Comparison of ENCODE assay signal across 1 cellular context in the genomic region with DNA sequence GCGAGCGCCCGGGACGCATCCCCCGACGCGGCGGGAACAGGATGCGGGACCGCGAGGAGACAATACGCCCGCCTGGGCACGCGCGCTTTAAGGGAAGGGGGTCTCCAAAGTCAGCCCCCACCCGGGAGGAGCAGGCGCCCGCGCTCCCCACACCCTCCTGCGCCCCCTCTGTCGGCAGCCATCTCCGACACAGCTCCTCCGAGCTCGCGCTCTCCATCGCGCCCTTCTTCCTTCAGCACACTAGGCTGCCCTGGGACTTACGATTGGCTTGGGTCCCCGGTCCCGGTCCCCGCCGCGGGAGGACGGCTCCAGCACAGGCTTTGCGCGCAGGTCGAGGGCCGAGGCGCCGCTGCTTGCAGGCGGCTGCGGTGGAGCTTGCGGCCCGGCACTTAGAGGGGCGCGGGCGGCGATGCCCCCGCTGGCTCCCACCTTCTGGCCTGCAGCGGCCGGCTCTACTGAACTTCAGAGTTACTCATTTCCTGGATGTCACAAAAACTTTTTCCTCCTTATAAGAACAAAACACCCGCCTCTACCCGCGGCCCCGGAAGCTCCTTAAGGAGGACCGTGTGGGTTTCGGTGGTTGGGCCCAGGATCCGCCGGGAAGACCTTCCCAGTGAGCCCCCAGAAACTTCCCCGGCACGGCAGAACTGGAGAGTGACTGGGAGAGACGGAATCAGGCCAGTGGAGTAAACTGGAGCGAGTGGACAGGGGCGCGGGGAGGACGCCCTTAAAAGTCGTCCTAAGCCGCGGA.
TF ChIP-seq lines count a peak whose summit lies in the region.

ITPRIP (minus strand) TSS at position 481 of the 751 bp plus-strand sequence. CDS start 22,414 bp downstream, outside the sequence.

TF ChIP-seq in K562, 482 proteins besides CTCF, POLR2A, EP300 and RAD21 (continued from another document and continues in another):
- TF ChIP-seq TCF7L2 (IDR thresholded peaks at IDR 0.05; ENCODE audit: low read depth, low read length) (no peak), SUPT5H (IDR thresholded peaks at IDR 0.05) (peak; percentile 63), SP1 (CRISPR knock-in tag; IDR thresholded peaks at IDR 0.05) (peak; percentile 59; the same call in 1 of the 2 replicates), CREB5 (CRISPR knock-in tag; IDR thresholded peaks at IDR 0.05) (no peak), ZNF217 (CRISPR knock-in tag; IDR thresholded peaks at IDR 0.05) (no peak), CEBPB (tag; IDR thresholded peaks at IDR 0.05) (no peak), NCOA1 (IDR thresholded peaks at IDR 0.05; ENCODE audit: low read depth) (peak; percentile 20; the same call in 1 of the 2 replicates), SNRNP70 (optimal IDR thresholded peaks at IDR 0.05; ENCODE audit: low read depth, low read length) (no peak), ZKSCAN8 (CRISPR knock-in tag; IDR thresholded peaks at IDR 0.05) (no peak), ARHGAP35 (IDR thresholded peaks at IDR 0.05; ENCODE audit: partially characterized antibody) (no peak), KLF6 (CRISPR knock-in tag; IDR thresholded peaks at IDR 0.05; ENCODE audit: borderline replicate concordance) (no peak), FOXA3 (CRISPR knock-in tag; conservative IDR thresholded peaks at IDR 0.05 in 1 of 2, IDR thresholded peaks at IDR 0.05 in 1 of 2) (no peak), SIN3A (IDR thresholded peaks at IDR 0.05; ENCODE audit: borderline replicate concordance in 2 of 2, control insufficient read depth in 1 of 2, low read depth in 2 of 2, low read length in 2 of 2) (peak in 1 of 2 experiments; percentile 45; a peak in 1 of 4 replicates), MXI1 (IDR thresholded peaks at IDR 0.05; ENCODE audit: low read depth, low read length) (no peak), ZNF174 (CRISPR knock-in tag; IDR thresholded peaks at IDR 0.05) (no peak), CHCHD3 (CRISPR knock-in tag; IDR thresholded peaks at IDR 0.05) (no peak), ZNF224 (CRISPR knock-in tag; IDR thresholded peaks at IDR 0.05) (no peak), SPI1 (IDR thresholded peaks at IDR 0.05; ENCODE audit: borderline replicate concordance, low read depth, low read length) (no peak), RHOXF2B (CRISPR knock-in tag; conservative IDR thresholded peaks at IDR 0.05) (no peak), RFX5 (IDR thresholded peaks at IDR 0.05; ENCODE audit: low read depth, low read length) (no peak), ZNF644 (tag; IDR thresholded peaks at IDR 0.05; ENCODE audit: low read depth) (no peak), THAP7 (CRISPR knock-in tag; IDR thresholded peaks at IDR 0.05) (no peak), SAP30 (IDR thresholded peaks at IDR 0.05; ENCODE audit: borderline replicate concordance, insufficient read depth, low read depth, low read length, poor library complexity, severe bottlenecking) (peak; percentile 7), ETV1 (tag; conservative IDR thresholded peaks at IDR 0.05; ENCODE audit: low read depth) (peak; percentile 69), ZMIZ1 (IDR thresholded peaks at IDR 0.05; ENCODE audit: low read depth in 2 of 2, low read length in 2 of 2) (no peak), LEF1 (IDR thresholded peaks at IDR 0.05) (0 out of 2 replicates have a peak, but pooled peaks have one; percentile 35), SAFB (IDR thresholded peaks at IDR 0.05; ENCODE audit: borderline replicate concordance, low read depth, low read length) (no peak), TAF15 (IDR thresholded peaks at IDR 0.05; ENCODE audit: low read depth, low read length) (no peak), TRIM28 (IDR thresholded peaks at IDR 0.05) (no peak), U2AF1 (optimal IDR thresholded peaks at IDR 0.05; ENCODE audit: low read depth, low read length) (no peak), MAFF (IDR thresholded peaks at IDR 0.05; ENCODE audit: low read length) (no peak), HDAC3 (IDR thresholded peaks at IDR 0.05; ENCODE audit: borderline replicate concordance, partially characterized antibody) (peak; percentile 49), HES1 (IDR thresholded peaks at IDR 0.05; ENCODE audit: low read depth) (no peak), ZBTB8A (IDR thresholded peaks at IDR 0.05; ENCODE audit: partially characterized antibody) (no peak), SIN3B (IDR thresholded peaks at IDR 0.05; ENCODE audit: low read depth) (no peak), PHF20 (IDR thresholded peaks at IDR 0.05; ENCODE audit: partially characterized antibody) (no peak), FOXA1 (IDR thresholded peaks at IDR 0.05; ENCODE audit: borderline replicate concordance) (no peak), ELF4 (CRISPR knock-in tag; IDR thresholded peaks at IDR 0.05) (no peak), ZNF431 (CRISPR knock-in tag; IDR thresholded peaks at IDR 0.05) (no peak), ZNF232 (CRISPR knock-in tag; IDR thresholded peaks at IDR 0.05) (no peak), NUFIP1 (IDR thresholded peaks at IDR 0.05; ENCODE audit: partially characterized antibody) (no peak)
- TF ChIP-seq, protein P1, sequence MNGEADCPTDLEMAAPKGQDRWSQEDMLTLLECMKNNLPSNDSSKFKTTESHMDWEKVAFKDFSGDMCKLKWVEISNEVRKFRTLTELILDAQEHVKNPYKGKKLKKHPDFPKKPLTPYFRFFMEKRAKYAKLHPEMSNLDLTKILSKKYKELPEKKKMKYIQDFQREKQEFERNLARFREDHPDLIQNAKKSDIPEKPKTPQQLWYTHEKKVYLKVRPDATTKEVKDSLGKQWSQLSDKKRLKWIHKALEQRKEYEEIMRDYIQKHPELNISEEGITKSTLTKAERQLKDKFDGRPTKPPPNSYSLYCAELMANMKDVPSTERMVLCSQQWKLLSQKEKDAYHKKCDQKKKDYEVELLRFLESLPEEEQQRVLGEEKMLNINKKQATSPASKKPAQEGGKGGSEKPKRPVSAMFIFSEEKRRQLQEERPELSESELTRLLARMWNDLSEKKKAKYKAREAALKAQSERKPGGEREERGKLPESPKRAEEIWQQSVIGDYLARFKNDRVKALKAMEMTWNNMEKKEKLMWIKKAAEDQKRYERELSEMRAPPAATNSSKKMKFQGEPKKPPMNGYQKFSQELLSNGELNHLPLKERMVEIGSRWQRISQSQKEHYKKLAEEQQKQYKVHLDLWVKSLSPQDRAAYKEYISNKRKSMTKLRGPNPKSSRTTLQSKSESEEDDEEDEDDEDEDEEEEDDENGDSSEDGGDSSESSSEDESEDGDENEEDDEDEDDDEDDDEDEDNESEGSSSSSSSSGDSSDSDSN (IDR thresholded peaks at IDR 0.05; ENCODE audit: borderline replicate concordance in 1 of 2, low read depth in 2 of 2, low read length in 2 of 2): peak in 1 of 2 experiments; percentile 41; a peak in 1 of 4 replicates
- TF ChIP-seq, protein P2, sequence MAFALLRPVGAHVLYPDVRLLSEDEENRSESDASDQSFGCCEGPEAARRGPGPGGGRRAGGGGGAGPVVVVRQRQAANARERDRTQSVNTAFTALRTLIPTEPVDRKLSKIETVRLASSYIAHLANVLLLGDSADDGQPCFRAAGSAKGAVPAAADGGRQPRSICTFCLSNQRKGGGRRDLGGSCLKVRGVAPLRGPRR (CRISPR knock-in tag; IDR thresholded peaks at IDR 0.05): no peak
- TF ChIP-seq, protein P3, sequence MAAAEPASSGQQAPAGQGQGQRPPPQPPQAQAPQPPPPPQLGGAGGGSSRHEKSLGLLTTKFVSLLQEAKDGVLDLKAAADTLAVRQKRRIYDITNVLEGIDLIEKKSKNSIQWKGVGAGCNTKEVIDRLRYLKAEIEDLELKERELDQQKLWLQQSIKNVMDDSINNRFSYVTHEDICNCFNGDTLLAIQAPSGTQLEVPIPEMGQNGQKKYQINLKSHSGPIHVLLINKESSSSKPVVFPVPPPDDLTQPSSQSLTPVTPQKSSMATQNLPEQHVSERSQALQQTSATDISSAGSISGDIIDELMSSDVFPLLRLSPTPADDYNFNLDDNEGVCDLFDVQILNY (CRISPR knock-in tag; IDR thresholded peaks at IDR 0.05): no peak
- TF ChIP-seq, protein P4, sequence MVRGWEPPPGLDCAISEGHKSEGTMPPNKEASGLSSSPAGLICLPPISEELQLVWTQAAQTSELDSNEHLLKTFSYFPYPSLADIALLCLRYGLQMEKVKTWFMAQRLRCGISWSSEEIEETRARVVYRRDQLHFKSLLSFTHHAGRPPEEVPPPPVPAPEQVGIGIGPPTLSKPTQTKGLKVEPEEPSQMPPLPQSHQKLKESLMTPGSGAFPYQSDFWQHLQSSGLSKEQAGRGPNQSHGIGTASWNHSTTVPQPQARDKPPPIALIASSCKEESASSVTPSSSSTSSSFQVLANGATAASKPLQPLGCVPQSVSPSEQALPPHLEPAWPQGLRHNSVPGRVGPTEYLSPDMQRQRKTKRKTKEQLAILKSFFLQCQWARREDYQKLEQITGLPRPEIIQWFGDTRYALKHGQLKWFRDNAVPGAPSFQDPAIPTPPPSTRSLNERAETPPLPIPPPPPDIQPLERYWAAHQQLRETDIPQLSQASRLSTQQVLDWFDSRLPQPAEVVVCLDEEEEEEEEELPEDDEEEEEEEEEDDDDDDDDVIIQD (CRISPR knock-in tag; IDR thresholded peaks at IDR 0.05): no peak
- TF ChIP-seq, protein P5, sequence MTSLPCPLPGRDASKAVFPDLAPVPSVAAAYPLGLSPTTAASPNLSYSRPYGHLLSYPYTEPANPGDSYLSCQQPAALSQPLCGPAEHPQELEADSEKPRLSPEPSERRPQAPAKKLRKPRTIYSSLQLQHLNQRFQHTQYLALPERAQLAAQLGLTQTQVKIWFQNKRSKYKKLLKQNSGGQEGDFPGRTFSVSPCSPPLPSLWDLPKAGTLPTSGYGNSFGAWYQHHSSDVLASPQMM (CRISPR knock-in tag; IDR thresholded peaks at IDR 0.05): no peak
- TF ChIP-seq, protein P6, sequence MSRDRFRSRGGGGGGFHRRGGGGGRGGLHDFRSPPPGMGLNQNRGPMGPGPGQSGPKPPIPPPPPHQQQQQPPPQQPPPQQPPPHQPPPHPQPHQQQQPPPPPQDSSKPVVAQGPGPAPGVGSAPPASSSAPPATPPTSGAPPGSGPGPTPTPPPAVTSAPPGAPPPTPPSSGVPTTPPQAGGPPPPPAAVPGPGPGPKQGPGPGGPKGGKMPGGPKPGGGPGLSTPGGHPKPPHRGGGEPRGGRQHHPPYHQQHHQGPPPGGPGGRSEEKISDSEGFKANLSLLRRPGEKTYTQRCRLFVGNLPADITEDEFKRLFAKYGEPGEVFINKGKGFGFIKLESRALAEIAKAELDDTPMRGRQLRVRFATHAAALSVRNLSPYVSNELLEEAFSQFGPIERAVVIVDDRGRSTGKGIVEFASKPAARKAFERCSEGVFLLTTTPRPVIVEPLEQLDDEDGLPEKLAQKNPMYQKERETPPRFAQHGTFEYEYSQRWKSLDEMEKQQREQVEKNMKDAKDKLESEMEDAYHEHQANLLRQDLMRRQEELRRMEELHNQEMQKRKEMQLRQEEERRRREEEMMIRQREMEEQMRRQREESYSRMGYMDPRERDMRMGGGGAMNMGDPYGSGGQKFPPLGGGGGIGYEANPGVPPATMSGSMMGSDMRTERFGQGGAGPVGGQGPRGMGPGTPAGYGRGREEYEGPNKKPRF (IDR thresholded peaks at IDR 0.05; ENCODE audit: low read depth, low read length): no peak
- TF ChIP-seq, protein P7, sequence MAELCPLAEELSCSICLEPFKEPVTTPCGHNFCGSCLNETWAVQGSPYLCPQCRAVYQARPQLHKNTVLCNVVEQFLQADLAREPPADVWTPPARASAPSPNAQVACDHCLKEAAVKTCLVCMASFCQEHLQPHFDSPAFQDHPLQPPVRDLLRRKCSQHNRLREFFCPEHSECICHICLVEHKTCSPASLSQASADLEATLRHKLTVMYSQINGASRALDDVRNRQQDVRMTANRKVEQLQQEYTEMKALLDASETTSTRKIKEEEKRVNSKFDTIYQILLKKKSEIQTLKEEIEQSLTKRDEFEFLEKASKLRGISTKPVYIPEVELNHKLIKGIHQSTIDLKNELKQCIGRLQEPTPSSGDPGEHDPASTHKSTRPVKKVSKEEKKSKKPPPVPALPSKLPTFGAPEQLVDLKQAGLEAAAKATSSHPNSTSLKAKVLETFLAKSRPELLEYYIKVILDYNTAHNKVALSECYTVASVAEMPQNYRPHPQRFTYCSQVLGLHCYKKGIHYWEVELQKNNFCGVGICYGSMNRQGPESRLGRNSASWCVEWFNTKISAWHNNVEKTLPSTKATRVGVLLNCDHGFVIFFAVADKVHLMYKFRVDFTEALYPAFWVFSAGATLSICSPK (IDR thresholded peaks at IDR 0.05; ENCODE audit: borderline replicate concordance): no peak
